Comparison of ENCODE assay signal across 8 cellular contexts in the genomic region with DNA sequence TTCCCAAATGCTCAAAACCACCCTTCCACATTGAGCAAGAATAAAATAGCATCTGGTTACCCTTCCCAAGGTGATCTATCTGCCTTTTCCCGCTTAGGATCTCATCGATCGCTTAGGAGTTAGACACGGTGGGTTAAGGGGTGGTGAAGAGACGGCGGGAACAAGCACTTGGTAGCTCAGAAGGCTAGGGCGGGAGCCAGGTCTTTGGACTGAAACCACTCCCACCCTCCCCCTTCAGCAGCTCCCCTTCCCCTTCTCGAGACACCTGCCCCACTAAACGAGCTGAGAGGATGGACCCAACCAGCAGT. TPM values are rescaled to one million over a fixed set of nuclear protein-coding genes. Genes with fewer than 3 reads are reported as not detected.
DNase-seq lines count a peak whose midpoint lies in the region; ATAC-seq and TF ChIP-seq lines count a peak whose summit lies in the region.

No MANE protein-coding gene starts in this region.

- H3K4me2 ChIP-seq in Loucy (ENCODE audit: low read depth, low read length, poor library complexity, severe bottlenecking) = peak overlapping the region; percentile 89

- no peak for ATAC-seq in upper lobe of right lung

- H4K20me1 ChIP-seq in Loucy (ENCODE audit: insufficient read depth, low read length, poor library complexity, severe bottlenecking) = peaks cover 6% of the 10 kb centered on the region

- TF ChIP-seq CTCF in 22Rv1 (IDR thresholded peaks at IDR 0.05) (no peak), Loucy (conservative IDR thresholded peaks at IDR 0.05; ENCODE audit: low read length) (no peak), astrocyte of the spinal cord (IDR thresholded peaks at IDR 0.05; ENCODE audit: low read depth, low read length) (no peak), lower leg skin (IDR thresholded peaks at IDR 0.05) (no peak), upper lobe of right lung (IDR thresholded peaks at IDR 0.05) (no peak)

- no peaks in the 10 kb centered on the region for H3F3A ChIP-seq in Loucy (ENCODE audit: low read depth)

- H3K9ac ChIP-seq in Loucy (ENCODE audit: low read depth, low read length, poor library complexity, severe bottlenecking) = peak overlapping the region; percentile 90

- peak overlapping the region; percentile 85 for H3K4me3 ChIP-seq in GM08714 (ENCODE audit: low read length)
- peak overlapping the region; percentile 80 for H3K4me3 ChIP-seq in Loucy (ENCODE audit: low read length, poor library complexity, severe bottlenecking)
- peak overlapping the region; percentile 96 for H3K4me3 ChIP-seq in astrocyte of the spinal cord (ENCODE audit: low read depth, low read length)
- peak overlapping the region; percentile 85 for H3K4me3 ChIP-seq in lower leg skin (ENCODE audit: low read depth, poor library complexity, severe bottlenecking)
- peak overlapping the region; percentile 86 for H3K4me3 ChIP-seq in upper lobe of right lung

- intact Hi-C loops in lower leg skin (cut with DNase I; ENCODE audit: low total_unique reads) = no loop called here
- intact Hi-C loops in upper lobe of right lung (cut with DNase I) = no loop called here

- in situ Hi-C loops in astrocyte of the spinal cord (cut with HindIII; ENCODE audit: low sequenced_read_pairs) = no loop called here

- H3K9me2 ChIP-seq in Loucy (replicated peaks; ENCODE audit: low read depth, low read length) = no peaks in the 10 kb centered on the region

- H2AFZ ChIP-seq in Loucy (ENCODE audit: low read length) = peak overlapping the region; percentile 83

- no peak for TF ChIP-seq POLR2A in lower leg skin (IDR thresholded peaks at IDR 0.05)
- no peak for TF ChIP-seq POLR2A in erythroblast (IDR thresholded peaks at IDR 0.05; ENCODE audit: low read length)

- H3K79me2 ChIP-seq in Loucy (ENCODE audit: insufficient read depth, low read length) = peaks cover 39% of the 10 kb centered on the region

- H3K4me1 ChIP-seq in Loucy (ENCODE audit: insufficient read depth, low read length, poor library complexity, severe bottlenecking) (peaks cover 39% of the 10 kb centered on the region), upper lobe of right lung (peaks cover 8% of the 10 kb centered on the region)

- no peaks in the 10 kb centered on the region for H3K27me3 ChIP-seq in Loucy (ENCODE audit: insufficient read depth, low read length, poor library complexity, severe bottlenecking)
- no peaks in the 10 kb centered on the region for H3K27me3 ChIP-seq in upper lobe of right lung

- WGBS in lower leg skin, 2 donors = 0 to 1% methylated on average over 8 to 9 of the region's 9 CpGs

- H3K36me3 ChIP-seq in Loucy (ENCODE audit: insufficient read depth, low read length) (peaks cover 8% of the 10 kb centered on the region; the same call in 1 of the 2 replicates), upper lobe of right lung (peaks cover 23% of the 10 kb centered on the region)

- DNase-seq in astrocyte of the spinal cord (ENCODE audit: low read depth, low spot score) = no peak
- no peak for DNase-seq in lower leg skin (ENCODE audit: low spot score in 2 of 2)
- no peak for DNase-seq in upper lobe of right lung
- no peak for DNase-seq in erythroblast (lab: John Stamatoyannopoulos, UW)
- no peak for DNase-seq in HT-29 (ENCODE audit: low spot score)

- H3K9me3 ChIP-seq in Loucy (ENCODE audit: insufficient read depth, low read depth, low read length) (no peaks in the 10 kb centered on the region), upper lobe of right lung (no peaks in the 10 kb centered on the region)

- H3K27ac ChIP-seq in 22Rv1 (peak overlapping the region; percentile 79), upper lobe of right lung (peak overlapping the region; percentile 96)

RNA-seq across cellular contexts. Expression of gene THOC1, which starts 0.5 kb away (rescaled TPM):
- total RNA-seq in lower leg skin = 10 to 100 TPM; 28.8 to 61.6 (median 38.2) TPM
- 31.1 TPM for total RNA-seq in upper lobe of right lung
- 30.2 and 40.6 TPM in 2 replicates for total RNA-seq in HT-29 (2014; rRNA removed; shearing (Covaris generic))
